In the genomic region with DNA sequence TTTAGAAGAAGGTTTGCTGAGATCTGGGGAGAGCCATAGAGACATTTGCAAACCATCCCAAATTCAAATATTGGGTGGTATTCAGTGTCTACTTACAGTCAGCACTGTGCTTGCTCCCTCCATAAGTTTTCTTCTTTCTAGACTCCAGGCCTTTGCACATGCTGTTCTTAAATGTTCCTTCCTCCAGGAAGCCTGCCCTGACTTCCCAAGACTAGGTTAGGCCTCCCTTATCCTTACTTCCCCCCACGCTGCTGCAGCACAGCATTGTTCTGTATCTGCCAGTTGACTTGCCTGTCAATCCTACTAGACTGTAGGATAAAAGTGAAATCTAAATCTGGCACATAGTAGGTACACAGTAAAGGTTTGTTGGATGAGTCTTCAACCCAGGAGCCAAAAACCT, we compare ENCODE assay signal across 1 cellular context.
A peak's percentile ranks its signal among the peaks of the same experiment; 100 is the strongest.
TF ChIP-seq lines count a peak whose summit lies in the region.

No MANE protein-coding gene starts in this region.

TF ChIP-seq in K562, 482 proteins besides CTCF, POLR2A, EP300 and RAD21 (continued from another document):
- TF ChIP-seq ZKSCAN1 (IDR thresholded peaks at IDR 0.05; ENCODE audit: low read depth, low read length) (peak; percentile 21; the same call in 1 of the 2 replicates), MAFG (tag; conservative IDR thresholded peaks at IDR 0.05) (no peak), PHB (CRISPR knock-in tag; IDR thresholded peaks at IDR 0.05) (no peak), KAT2B (IDR thresholded peaks at IDR 0.05; ENCODE audit: low read depth, low read length) (no peak), SMAD4 (CRISPR knock-in tag; conservative IDR thresholded peaks at IDR 0.05) (no peak), SNIP1 (IDR thresholded peaks at IDR 0.05; ENCODE audit: low read depth) (no peak)
- TF ChIP-seq, protein P1, sequence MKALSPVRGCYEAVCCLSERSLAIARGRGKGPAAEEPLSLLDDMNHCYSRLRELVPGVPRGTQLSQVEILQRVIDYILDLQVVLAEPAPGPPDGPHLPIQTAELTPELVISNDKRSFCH (CRISPR knock-in tag; IDR thresholded peaks at IDR 0.05), result no peak
- TF ChIP-seq, protein P1 (tag; IDR thresholded peaks at IDR 0.05), result no peak
